ENCODE assay signal across 15 cellular contexts in genomic region chr5:160289721-160290120, GRCh38. TPM values are rescaled to one million over a fixed set of nuclear protein-coding genes. Genes with fewer than 3 reads are reported as not detected.
A peak's percentile ranks its signal among the peaks of the same experiment; 100 is the strongest.
DNase-seq lines count a peak whose midpoint lies in the region; TF ChIP-seq lines count a peak whose summit lies in the region.
"Had no signal": no experiment of that assay in that cellular context is flagged by ENCODE, and none has a peak within 500 bp of the region (broad histone marks: within the 10 kb centered on the region; RNA-seq: fewer than 3 reads in every experiment).

No MANE protein-coding gene starts in this region.

- DNase-seq in DMS53 (lab: John Stamatoyannopoulos, UW): peak; percentile 93
- peak; percentile 22 for DNase-seq in Karpas-422
- peak; percentile 47 to 68 for DNase-seq in breast epithelium (ENCODE audit: low spot score in 2 of 2)
- DNase-seq in mesendoderm: peak; percentile 41
- no peak for DNase-seq in activated T-cell treated with anti-CD3 and anti-CD28 coated beads, Interleukin-2, amount 50 U/mL, for 24 hours
- no peak for DNase-seq in stimulated activated naive CD4-positive, alpha-beta T cell treated with Interleukin-2 at 50 U/mL for 16 hours (lab: John Stamatoyannopoulos, UW)
- DNase-seq in NCI-H2107 (lab: John Stamatoyannopoulos, UW): no peak
- DNase-seq in COR-L47 (lab: John Stamatoyannopoulos, UW): no peak
- DNase-seq: BE2C; cerebellar nuclear complex; KBM-7; NCI-H226; stimulated activated CD4-positive, alpha-beta T cell treated with anti-CD3 and anti-CD28 coated beads, Interleukin-4, amount 100 ng/mL, for 4 hours had no signal

- H3K36me3 Mint-ChIP-seq in activated T-cell treated with anti-CD3 and anti-CD28 coated beads, Interleukin-2, amount 50 U/mL, for 24 hours (ENCODE audit: low read depth): no peaks in the 10 kb centered on the region
- H3K36me3 Mint-ChIP-seq: activated naive CD4-positive, alpha-beta T cell treated with anti-CD3 and anti-CD28 coated beads, Interleukin-2, amount 50 U/mL, for 24 hours had no signal

- H4K8ac ChIP-seq in mesendoderm (ENCODE audit: low read depth, low read length): no peak overlapping the region

- H2AK5ac ChIP-seq in mesendoderm (ENCODE audit: low read length): no peak overlapping the region

- H3K18ac ChIP-seq in mesendoderm (ENCODE audit: low read length): peak overlapping the region; percentile 0

- H3K9me3 Mint-ChIP-seq in activated T-cell treated with anti-CD3 and anti-CD28 coated beads, Interleukin-2, amount 50 U/mL, for 24 hours: no peaks in the 10 kb centered on the region
- H3K9me3 Mint-ChIP-seq: activated naive CD4-positive, alpha-beta T cell treated with anti-CD3 and anti-CD28 coated beads, Interleukin-2, amount 50 U/mL, for 24 hours; stimulated activated naive CD8-positive, alpha-beta T cell treated with anti-CD3 and anti-CD28 coated beads, Interleukin-15, Interleukin-2, amounts not matched to agents 100 ng/mL and 50 ng/mL, for 24 hours had no signal

- H2BK120ac ChIP-seq in mesendoderm (ENCODE audit: low read depth, low read length): no peak overlapping the region

- H3K9me3 ChIP-seq in Karpas-422 (ENCODE audit: low read length) (no peaks in the 10 kb centered on the region), breast epithelium (no peaks in the 10 kb centered on the region)
- H3K9me3 ChIP-seq: BE2C had no signal

- H3K79me2 ChIP-seq in Karpas-422 (ENCODE audit: low read length) (no peaks in the 10 kb centered on the region), mesendoderm (ENCODE audit: control insufficient read depth, insufficient read depth, low read length) (peaks cover 10% of the 10 kb centered on the region)

- no peaks in the 10 kb centered on the region for H3K9me2 ChIP-seq in Karpas-422 (replicated peaks; ENCODE audit: insufficient read depth, low read length)

- no peak overlapping the region for H2AFZ ChIP-seq in Karpas-422 (ENCODE audit: low read length)

- no peaks in the 10 kb centered on the region for H4K20me1 ChIP-seq in Karpas-422 (ENCODE audit: insufficient read depth, low read depth, low read length)

- H3K56ac ChIP-seq in mesendoderm (ENCODE audit: low read length): peak overlapping the region; percentile 60

- H3K27ac ChIP-seq in Karpas-422 (ENCODE audit: low read length): no peak overlapping the region
- H3K27ac ChIP-seq in breast epithelium: peak overlapping the region; percentile 74 to 87
- H3K27ac ChIP-seq in mesendoderm (ENCODE audit: low read depth, low read length): no peak overlapping the region

- H3K9ac ChIP-seq in Karpas-422 (ENCODE audit: low read length) (no peak overlapping the region), mesendoderm (ENCODE audit: low read length) (no peak overlapping the region)

- no peaks in the 10 kb centered on the region for H3K27me3 ChIP-seq in Karpas-422 (ENCODE audit: low read length)
- H3K27me3 ChIP-seq in breast epithelium: no peaks in the 10 kb centered on the region
- no peaks in the 10 kb centered on the region for H3K27me3 ChIP-seq in mesendoderm (ENCODE audit: insufficient read depth, low read length, poor library complexity)
- H3K27me3 ChIP-seq: BE2C had no signal

- intact Hi-C loops in breast epithelium (cut with DNase I; ENCODE audit: low total_unique reads): no loop called here

- H3K4me3 ChIP-seq in Karpas-422 (ENCODE audit: low read length) (no peak overlapping the region), breast epithelium (peak overlapping the region in 1 of 3 donors; percentile 11), mesendoderm (ENCODE audit: low read length) (no peak overlapping the region)

- H3K27me3 Mint-ChIP-seq in activated T-cell treated with anti-CD3 and anti-CD28 coated beads, Interleukin-2, amount 50 U/mL, for 24 hours: no peaks in the 10 kb centered on the region

- H3K27ac Mint-ChIP-seq in activated T-cell treated with anti-CD3 and anti-CD28 coated beads, Interleukin-2, amount 50 U/mL, for 24 hours: no peak overlapping the region
- H3K27ac Mint-ChIP-seq: activated naive CD4-positive, alpha-beta T cell treated with anti-CD3 and anti-CD28 coated beads, Interleukin-2, amount 50 U/mL, for 24 hours; stimulated activated naive CD8-positive, alpha-beta T cell treated with anti-CD3 and anti-CD28 coated beads, Interleukin-15, Interleukin-2, amounts not matched to agents 100 ng/mL and 50 ng/mL, for 24 hours had no signal

- no peaks in the 10 kb centered on the region for H3K4me1 Mint-ChIP-seq in activated T-cell treated with anti-CD3 and anti-CD28 coated beads, Interleukin-2, amount 50 U/mL, for 24 hours (ENCODE audit: low read depth)
- H3K4me1 Mint-ChIP-seq: activated naive CD4-positive, alpha-beta T cell treated with anti-CD3 and anti-CD28 coated beads, Interleukin-2, amount 50 U/mL, for 24 hours had no signal

- no peak for TF ChIP-seq CTCF in breast epithelium (IDR thresholded peaks at IDR 0.05)

- no peak for TF ChIP-seq POLR2A in breast epithelium (IDR thresholded peaks at IDR 0.05)

- WGBS in mesendoderm (ENCODE audit: extremely low coverage, insufficient coverage, low lambda C conversion rate): no CpG with 5 or more reads among the region's 7 CpGs

- H2BK15ac ChIP-seq in mesendoderm (replicated peaks; ENCODE audit: low read depth): no peak overlapping the region

- no peak overlapping the region for H3K4ac ChIP-seq in mesendoderm (ENCODE audit: low read depth, low read length)

- no peak overlapping the region for H3K23ac ChIP-seq in mesendoderm (ENCODE audit: low read length)

- H3K4me3 Mint-ChIP-seq in activated T-cell treated with anti-CD3 and anti-CD28 coated beads, Interleukin-2, amount 50 U/mL, for 24 hours: no peak overlapping the region
- H3K4me3 Mint-ChIP-seq: activated naive CD4-positive, alpha-beta T cell treated with anti-CD3 and anti-CD28 coated beads, Interleukin-2, amount 50 U/mL, for 24 hours; stimulated activated naive CD8-positive, alpha-beta T cell treated with anti-CD3 and anti-CD28 coated beads, Interleukin-15, Interleukin-2, amounts not matched to agents 100 ng/mL and 50 ng/mL, for 24 hours had no signal

- H3K36me3 ChIP-seq in Karpas-422 (ENCODE audit: insufficient read depth, low read length) (no peaks in the 10 kb centered on the region), breast epithelium (no peaks in the 10 kb centered on the region), mesendoderm (ENCODE audit: control insufficient read depth, insufficient read depth, low read length) (no peaks in the 10 kb centered on the region)
- H3K36me3 ChIP-seq: BE2C had no signal

- no peak overlapping the region for H4K5ac ChIP-seq in mesendoderm (ENCODE audit: low read length)

- H3K4me1 ChIP-seq in Karpas-422 (ENCODE audit: low read length) (no peaks in the 10 kb centered on the region), breast epithelium (peaks cover 9 to 10% of the 10 kb centered on the region in 2 donors), mesendoderm (ENCODE audit: control insufficient read depth, low read depth, low read length) (peaks cover 18% of the 10 kb centered on the region)

- H3K4me2 ChIP-seq in Karpas-422 (ENCODE audit: low read depth, low read length, poor library complexity, severe bottlenecking): no peak overlapping the region
- H3K4me2 ChIP-seq in mesendoderm (ENCODE audit: low read length): no peak overlapping the region

- peaks cover 16% of the 10 kb centered on the region for H3K79me1 ChIP-seq in mesendoderm (ENCODE audit: low read length)

- no peak overlapping the region for H2BK5ac ChIP-seq in mesendoderm (ENCODE audit: low read length)

RNA-seq across cellular contexts. Expression of gene CCNJL, which starts 22.6 kb away (rescaled TPM):
- total RNA-seq in Karpas-422 (2014; rRNA removed; shearing (Covaris generic); ENCODE audit: low replicate concordance): not detected in 2 replicates
- 1 to 10 TPM in 2 of 3 donors, under 1 TPM in 1; 0.32 to 4.2 (median 3.6) TPM for total RNA-seq in breast epithelium
- polyA plus RNA-seq in mesendoderm (2013, experiment 1 of 2): 15.1 TPM
- polyA plus RNA-seq in mesendoderm (2013, experiment 2 of 2): 16.2 TPM

Comparison
In these comparisons a context has a peak if more than half of its experiments do, and no peak if none do; other contexts are left out.
1. DNase-seq: peak in DMS53 (single experiment), Karpas-422 (single experiment), breast epithelium (2 of 2) and mesendoderm (single experiment); none in activated T-cell treated with anti-CD3 and anti-CD28 coated beads, Interleukin-2, amount 50 U/mL, for 24 hours (single experiment), stimulated activated naive CD4-positive, alpha-beta T cell treated with Interleukin-2 at 50 U/mL for 16 hours (single experiment), NCI-H2107 (single experiment) and COR-L47 (single experiment).
2. H3K27ac ChIP-seq: peak in breast epithelium (2 of 2); none in Karpas-422 (single experiment) and mesendoderm (single experiment).